ENCODE assay signal across 8 cellular contexts in the genomic region with DNA sequence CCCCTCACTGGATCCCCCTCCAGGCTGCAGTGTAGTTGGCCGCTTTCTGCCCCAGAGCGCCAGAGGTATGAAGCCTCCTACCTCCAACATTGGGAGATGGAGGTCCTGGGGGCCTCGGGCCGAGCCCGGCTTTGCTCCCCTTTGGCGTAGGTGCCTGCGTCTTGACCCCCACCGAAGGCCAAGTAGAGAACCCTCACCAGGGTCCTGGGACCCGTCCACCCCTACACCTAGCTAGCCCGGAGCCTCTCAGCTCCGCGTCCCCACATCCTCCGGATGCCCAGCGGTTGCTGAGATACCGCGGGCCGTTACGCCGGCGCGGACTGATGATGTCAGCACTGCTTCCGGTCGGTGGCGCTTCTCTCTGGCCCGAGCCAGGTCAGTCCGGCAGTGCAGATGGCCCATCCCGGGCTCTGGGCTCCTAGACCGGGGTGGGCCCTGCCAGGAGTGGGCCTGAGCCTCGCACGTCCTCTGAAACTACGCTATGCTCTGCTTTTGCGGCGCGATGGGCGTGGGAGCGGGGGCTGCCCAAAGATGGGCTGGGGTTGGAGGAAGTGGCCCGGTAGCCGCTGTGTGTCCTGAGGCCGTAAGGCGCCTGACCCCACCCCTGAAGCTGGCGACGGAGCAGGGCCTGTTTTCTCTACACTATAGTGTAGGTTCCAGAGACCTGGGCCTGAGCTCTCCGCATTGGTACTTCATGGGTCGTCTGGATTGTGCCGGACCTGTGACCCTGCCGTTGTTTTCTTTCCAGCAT. TPM values are rescaled to one million over a fixed set of nuclear protein-coding genes. Genes with fewer than 3 reads are reported as not detected.
DNase-seq lines count a peak whose midpoint lies in the region; ATAC-seq, FAIRE-seq and TF ChIP-seq lines count a peak whose summit lies in the region.

A gene (minus strand): TSS at position 297 of the 751 bp plus-strand sequence. CDS start 1,871 bp downstream, outside the sequence.
A gene with protein sequence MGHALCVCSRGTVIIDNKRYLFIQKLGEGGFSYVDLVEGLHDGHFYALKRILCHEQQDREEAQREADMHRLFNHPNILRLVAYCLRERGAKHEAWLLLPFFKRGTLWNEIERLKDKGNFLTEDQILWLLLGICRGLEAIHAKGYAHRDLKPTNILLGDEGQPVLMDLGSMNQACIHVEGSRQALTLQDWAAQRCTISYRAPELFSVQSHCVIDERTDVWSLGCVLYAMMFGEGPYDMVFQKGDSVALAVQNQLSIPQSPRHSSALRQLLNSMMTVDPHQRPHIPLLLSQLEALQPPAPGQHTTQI (plus strand): TSS at position 332 of the 751 bp plus-strand sequence. CDS start 521 bp downstream, outside the sequence.

- H3K9me3 ChIP-seq in iPS-18c (ENCODE audit: control insufficient read depth, insufficient read depth, low read length) (no peaks in the 10 kb centered on the region), skeletal muscle satellite cell (replicated peaks; ENCODE audit: low read length) (no peaks in the 10 kb centered on the region)

- DNase-seq in GM18507 (ENCODE audit: extremely low spot score, insufficient read length, low read depth) (peak; percentile 94), NCI-H2107 (lab: John Stamatoyannopoulos, UW) (peak; percentile 77), UCSD-AML1 (lab: John Stamatoyannopoulos, UW; ENCODE audit: unreplicated experiment) (peak; percentile 94), brain pericyte (ENCODE audit: low read depth, low spot score) (peak; percentile 80)

- H3K4me3 ChIP-seq in iPS-18c (ENCODE audit: insufficient read depth, low read depth, low read length) (peak within 1 kb of the TSS; percentile 85), skeletal muscle satellite cell (ENCODE audit: low read length) (peak within 1 kb of the TSS; percentile 92)

- FAIRE-seq in GM18507 (lab: Jason Lieb, UNC): peak; percentile 94

- peak within 1 kb of the TSS; percentile 93 for H3K4me2 ChIP-seq in skeletal muscle satellite cell (ENCODE audit: low read length)

- TF ChIP-seq CTCF in 22Rv1 (IDR thresholded peaks at IDR 0.05): no peak

- peaks cover 18% of the 10 kb centered on the region for H3K36me3 ChIP-seq in skeletal muscle satellite cell (ENCODE audit: insufficient read depth, low read length)

- H3K27ac ChIP-seq in 22Rv1: peak within 1 kb of the TSS; percentile 88

- H3K9ac ChIP-seq in skeletal muscle satellite cell (ENCODE audit: low read depth, low read length): peak within 1 kb of the TSS; percentile 99

- H3K4me1 ChIP-seq in skeletal muscle satellite cell (ENCODE audit: control insufficient read depth, insufficient read depth, low read length): peaks cover 43% of the 10 kb centered on the region

- ATAC-seq in HG02970 (IDR thresholded peaks at IDR 0.05; ENCODE audit: low FRiP score, unreplicated experiment): peak; percentile 63

- H3K27me3 ChIP-seq in skeletal muscle satellite cell (ENCODE audit: control insufficient read depth, insufficient read depth, low read length): no peaks in the 10 kb centered on the region

RNA-seq across cellular contexts. Expression of the first gene that starts in this region (rescaled TPM):
- total RNA-seq in skeletal muscle satellite cell (2012; rRNA removed): 6.6 and 11.4 TPM in 2 replicates

RNA-seq across cellular contexts. Expression of the second gene that starts in this region (rescaled TPM):
- total RNA-seq in skeletal muscle satellite cell (2012; rRNA removed): 20.8 and 28.9 TPM in 2 replicates

Comparison
In these comparisons a context has a peak if more than half of its experiments do, and no peak if none do; other contexts are left out.
1. Peak in every context shown above with its lines: DNase-seq, ATAC-seq, H3K4me3 ChIP-seq and H3K27ac ChIP-seq.